ENCODE assay signal across 1 cellular context in the genomic region with DNA sequence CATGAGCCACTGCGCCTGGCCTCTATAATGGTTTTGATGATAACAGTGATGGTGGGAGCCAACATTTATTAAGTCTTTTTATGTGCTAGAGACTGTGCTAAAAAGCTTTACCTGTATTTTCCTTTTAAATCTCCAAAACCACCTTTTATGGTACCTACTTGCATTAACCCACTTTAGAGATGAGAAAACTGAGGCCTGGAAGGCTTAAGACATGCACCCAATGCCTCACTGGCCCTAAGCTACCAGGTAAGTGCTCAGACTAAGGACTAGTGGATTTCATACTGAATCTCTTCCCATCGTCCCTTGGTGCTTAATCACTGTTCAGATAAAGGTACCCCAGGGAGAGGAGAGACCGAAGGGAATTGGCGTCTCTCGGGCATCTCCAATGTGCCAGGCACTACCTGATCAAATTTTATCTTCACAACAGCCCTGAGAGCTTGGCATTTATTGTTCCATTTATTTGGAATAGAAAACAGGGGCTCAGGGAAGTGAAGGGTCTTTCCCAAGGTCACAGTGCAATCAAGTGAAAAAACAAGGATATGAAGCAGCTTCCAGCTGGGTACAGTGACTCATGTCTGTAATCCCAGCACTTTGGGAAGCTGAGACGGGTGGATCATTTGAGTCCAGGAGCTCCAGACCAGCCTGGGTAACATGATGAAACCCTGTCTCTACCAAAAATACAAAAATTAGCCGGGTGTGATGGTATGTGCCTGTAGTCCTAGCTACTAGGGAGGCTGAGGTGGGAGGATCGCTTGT.
TF ChIP-seq lines count a peak whose summit lies in the region.

No MANE protein-coding gene starts in this region.

TF ChIP-seq in HEK293, 187 proteins besides CTCF, POLR2A, EP300 and RAD21 (continued from another document):
- TF ChIP-seq, protein P1, sequence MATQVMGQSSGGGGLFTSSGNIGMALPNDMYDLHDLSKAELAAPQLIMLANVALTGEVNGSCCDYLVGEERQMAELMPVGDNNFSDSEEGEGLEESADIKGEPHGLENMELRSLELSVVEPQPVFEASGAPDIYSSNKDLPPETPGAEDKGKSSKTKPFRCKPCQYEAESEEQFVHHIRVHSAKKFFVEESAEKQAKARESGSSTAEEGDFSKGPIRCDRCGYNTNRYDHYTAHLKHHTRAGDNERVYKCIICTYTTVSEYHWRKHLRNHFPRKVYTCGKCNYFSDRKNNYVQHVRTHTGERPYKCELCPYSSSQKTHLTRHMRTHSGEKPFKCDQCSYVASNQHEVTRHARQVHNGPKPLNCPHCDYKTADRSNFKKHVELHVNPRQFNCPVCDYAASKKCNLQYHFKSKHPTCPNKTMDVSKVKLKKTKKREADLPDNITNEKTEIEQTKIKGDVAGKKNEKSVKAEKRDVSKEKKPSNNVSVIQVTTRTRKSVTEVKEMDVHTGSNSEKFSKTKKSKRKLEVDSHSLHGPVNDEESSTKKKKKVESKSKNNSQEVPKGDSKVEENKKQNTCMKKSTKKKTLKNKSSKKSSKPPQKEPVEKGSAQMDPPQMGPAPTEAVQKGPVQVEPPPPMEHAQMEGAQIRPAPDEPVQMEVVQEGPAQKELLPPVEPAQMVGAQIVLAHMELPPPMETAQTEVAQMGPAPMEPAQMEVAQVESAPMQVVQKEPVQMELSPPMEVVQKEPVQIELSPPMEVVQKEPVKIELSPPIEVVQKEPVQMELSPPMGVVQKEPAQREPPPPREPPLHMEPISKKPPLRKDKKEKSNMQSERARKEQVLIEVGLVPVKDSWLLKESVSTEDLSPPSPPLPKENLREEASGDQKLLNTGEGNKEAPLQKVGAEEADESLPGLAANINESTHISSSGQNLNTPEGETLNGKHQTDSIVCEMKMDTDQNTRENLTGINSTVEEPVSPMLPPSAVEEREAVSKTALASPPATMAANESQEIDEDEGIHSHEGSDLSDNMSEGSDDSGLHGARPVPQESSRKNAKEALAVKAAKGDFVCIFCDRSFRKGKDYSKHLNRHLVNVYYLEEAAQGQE (tag by site-specific recombination; IDR thresholded peaks at IDR 0.05): no peak
- TF ChIP-seq ZNF600 (tag by site-specific recombination; IDR thresholded peaks at IDR 0.05) (peak; percentile 70; the same call in 1 of the 2 replicates), HOXC10 (CRISPR knock-in tag; IDR thresholded peaks at IDR 0.05) (no peak)
- TF ChIP-seq, protein P2, sequence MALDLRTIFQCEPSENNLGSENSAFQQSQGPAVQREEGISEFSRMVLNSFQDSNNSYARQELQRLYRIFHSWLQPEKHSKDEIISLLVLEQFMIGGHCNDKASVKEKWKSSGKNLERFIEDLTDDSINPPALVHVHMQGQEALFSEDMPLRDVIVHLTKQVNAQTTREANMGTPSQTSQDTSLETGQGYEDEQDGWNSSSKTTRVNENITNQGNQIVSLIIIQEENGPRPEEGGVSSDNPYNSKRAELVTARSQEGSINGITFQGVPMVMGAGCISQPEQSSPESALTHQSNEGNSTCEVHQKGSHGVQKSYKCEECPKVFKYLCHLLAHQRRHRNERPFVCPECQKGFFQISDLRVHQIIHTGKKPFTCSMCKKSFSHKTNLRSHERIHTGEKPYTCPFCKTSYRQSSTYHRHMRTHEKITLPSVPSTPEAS (tag by site-specific recombination; IDR thresholded peaks at IDR 0.05): no peak
